1 cellular context compared by ENCODE assay signal in genomic region chr1:160653620-160654016, GRCh38.
TF ChIP-seq lines count a peak whose summit lies in the region.

No MANE protein-coding gene starts in this region.

TF ChIP-seq in GM12878, 131 proteins besides CTCF, POLR2A, EP300 and RAD21:
- TF ChIP-seq SMC3 (IDR thresholded peaks at IDR 0.05; ENCODE audit: borderline replicate concordance, low read length), result 0 out of 2 replicates have a peak, but pooled peaks have one; percentile 12
- TF ChIP-seq, protein P1, sequence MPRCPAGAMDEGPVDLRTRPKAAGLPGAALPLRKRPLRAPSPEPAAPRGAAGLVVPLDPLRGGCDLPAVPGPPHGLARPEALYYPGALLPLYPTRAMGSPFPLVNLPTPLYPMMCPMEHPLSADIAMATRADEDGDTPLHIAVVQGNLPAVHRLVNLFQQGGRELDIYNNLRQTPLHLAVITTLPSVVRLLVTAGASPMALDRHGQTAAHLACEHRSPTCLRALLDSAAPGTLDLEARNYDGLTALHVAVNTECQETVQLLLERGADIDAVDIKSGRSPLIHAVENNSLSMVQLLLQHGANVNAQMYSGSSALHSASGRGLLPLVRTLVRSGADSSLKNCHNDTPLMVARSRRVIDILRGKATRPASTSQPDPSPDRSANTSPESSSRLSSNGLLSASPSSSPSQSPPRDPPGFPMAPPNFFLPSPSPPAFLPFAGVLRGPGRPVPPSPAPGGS (IDR thresholded peaks at IDR 0.05; ENCODE audit: borderline replicate concordance, insufficient read depth, low read depth, low read length, poor library complexity, severe bottlenecking), result peak; percentile 54
- TF ChIP-seq EED (IDR thresholded peaks at IDR 0.05; ENCODE audit: low read depth), result peak; percentile 77; the same call in 1 of the 2 replicates
- peak; percentile 12; the same call in 1 of the 2 replicates for TF ChIP-seq FOXM1 (IDR thresholded peaks at IDR 0.05; ENCODE audit: low read depth, low read length)
- no peak for TF ChIP-seq ESRRA (IDR thresholded peaks at IDR 0.05; ENCODE audit: low read length)
- TF ChIP-seq STAT1 (conservative IDR thresholded peaks at IDR 0.05), result no peak
- TF ChIP-seq MTA3 (IDR thresholded peaks at IDR 0.05; ENCODE audit: borderline replicate concordance, low read length), result 0 out of 2 replicates have a peak, but pooled peaks have one; percentile 12
- TF ChIP-seq RUNX3 (IDR thresholded peaks at IDR 0.05; ENCODE audit: low read length), result peak; percentile 25
- 0 out of 2 replicates have a peak, but pooled peaks have one; percentile 9 for TF ChIP-seq IKZF1 (conservative IDR thresholded peaks at IDR 0.05)
- TF ChIP-seq NFIC (IDR thresholded peaks at IDR 0.05; ENCODE audit: low read depth, low read length), result peak; percentile 60; the same call in 1 of the 2 replicates
